ENCODE assay signal across 8 cellular contexts in genomic region chr1:150364231-150365003, GRCh38.
A peak's percentile ranks its signal among the peaks of the same experiment; 100 is the strongest.
DNase-seq lines count a peak whose midpoint lies in the region; ATAC-seq and TF ChIP-seq lines count a peak whose summit lies in the region.

No MANE protein-coding gene starts in this region.

- H3K4me3 Mint-ChIP-seq in central memory CD8-positive, alpha-beta T cell = peak overlapping the region; percentile 96

- peak overlapping the region; percentile 71 for H3K4me3 ChIP-seq in GM12864 (ENCODE audit: low read depth, low read length)

- no peak for TF ChIP-seq CTCF in GM12864 (IDR thresholded peaks at IDR 0.05; ENCODE audit: low read depth, low read length, missing control alignments)

- peaks cover 32% of the 10 kb centered on the region for H3K4me1 Mint-ChIP-seq in central memory CD8-positive, alpha-beta T cell

- DNase-seq in GM12864 (ENCODE audit: low read depth) = peak; percentile 21
- DNase-seq in NCI-H345 treated with DMSO at 0.1 percent for 48 hours (lab: John Stamatoyannopoulos, UW; ENCODE audit: unreplicated experiment) = peak; percentile 94
- peak; percentile 76 for DNase-seq in activated CD4-positive, CD25-positive, alpha-beta regulatory T cell treated with anti-CD3 and anti-CD28 coated beads, Interleukin-2, amount 50 U/mL, for 72 hours
- DNase-seq in central memory CD8-positive, alpha-beta T cell (ENCODE audit: low spot score in 2 of 2) = peak; percentile 55 to 66
- peak; percentile 51 for DNase-seq in kidney glomerular epithelial cell (lab: John Stamatoyannopoulos, UW)
- peak; percentile 85 for DNase-seq in stimulated activated CD4-positive, alpha-beta T cell treated with anti-CD3 and anti-CD28 coated beads, Interleukin-15, amount 100 ng/mL, for 24 hours

- H3K27ac Mint-ChIP-seq in central memory CD8-positive, alpha-beta T cell (ENCODE audit: low read depth) = peak overlapping the region; percentile 98

- ATAC-seq in HG03139 (IDR thresholded peaks at IDR 0.05; ENCODE audit: unreplicated experiment) (peak; percentile 28), GM21529 (IDR thresholded peaks at IDR 0.05; ENCODE audit: unreplicated experiment) (no peak)
- peak; percentile 55 for ATAC-seq in central memory CD8-positive, alpha-beta T cell (replicated peaks; ENCODE audit: extremely low read depth, poor library complexity, severe bottlenecking)

- H3K27me3 Mint-ChIP-seq in central memory CD8-positive, alpha-beta T cell = no peaks in the 10 kb centered on the region

- H3K36me3 Mint-ChIP-seq in central memory CD8-positive, alpha-beta T cell (ENCODE audit: insufficient read depth) = peaks cover 28% of the 10 kb centered on the region

- no peaks in the 10 kb centered on the region for H3K9me3 Mint-ChIP-seq in central memory CD8-positive, alpha-beta T cell

Comparison
In these comparisons a context has a peak if more than half of its experiments do, and no peak if none do; other contexts are left out.
1. DNase-seq: peak in every context shown above with its lines; median percentile 94 in NCI-H345 treated with DMSO at 0.1 percent for 48 hours; 85 in stimulated activated CD4-positive, alpha-beta T cell treated with anti-CD3 and anti-CD28 coated beads, Interleukin-15, amount 100 ng/mL, for 24 hours; 76 in activated CD4-positive, CD25-positive, alpha-beta regulatory T cell treated with anti-CD3 and anti-CD28 coated beads, Interleukin-2, amount 50 U/mL, for 72 hours; 60 in central memory CD8-positive, alpha-beta T cell; 51 in kidney glomerular epithelial cell; 21 in GM12864.